In genomic region chr6:36939005-36939404, GRCh38 we compare ENCODE assay signal across 10 cellular contexts. TPM values are rescaled to one million over a fixed set of nuclear protein-coding genes. Genes with fewer than 3 reads are reported as not detected.
A peak's percentile ranks its signal among the peaks of the same experiment; 100 is the strongest.
DNase-seq lines count a peak whose midpoint lies in the region; ATAC-seq, FAIRE-seq and TF ChIP-seq lines count a peak whose summit lies in the region.
"Not testable (repeated sequence)": the region's sequence is repeated elsewhere in the genome, so short reads cannot be mapped to it uniquely, and the experiment has no call there.
"Had no signal": no experiment of that assay in that cellular context is flagged by ENCODE, and none has a peak within 500 bp of the region (broad histone marks: within the 10 kb centered on the region; RNA-seq: fewer than 3 reads in every experiment).

No MANE protein-coding gene starts in this region.

- TF ChIP-seq RAD21 in IMR-90 (IDR thresholded peaks at IDR 0.05; ENCODE audit: low read length); K562 (CRISPR knock-in tag; conservative IDR thresholded peaks at IDR 0.05 in 1 of 2, IDR thresholded peaks at IDR 0.05 in 1 of 2): not testable (repeated sequence)

- H3K18ac ChIP-seq in IMR-90 (ENCODE audit: low read depth, low read length), result peak overlapping the region; percentile 75
- H3K18ac ChIP-seq in mesenchymal stem cell (ENCODE audit: low read depth in 1 of 2, low read length in 2 of 2), result not testable (repeated sequence)

- H2BK20ac ChIP-seq in IMR-90 (ENCODE audit: low read depth, low read length), result peak overlapping the region; percentile 50; the same call in 1 of the 2 replicates

- not testable (repeated sequence) for TF ChIP-seq CTCF in IMR-90 (conservative IDR thresholded peaks at IDR 0.05; ENCODE audit: low read depth, low read length); RWPE2 (IDR thresholded peaks at IDR 0.05; ENCODE audit: poor library complexity, severe bottlenecking); K562 (IDR thresholded peaks at IDR 0.05 in 2 of 3, conservative IDR thresholded peaks at IDR 0.05 in 1 of 3; ENCODE audit: insufficient read depth in 2 of 3, low read depth in 1 of 3, low read length in 3 of 3); osteoblast (IDR thresholded peaks at IDR 0.05; ENCODE audit: extremely low read depth, low read depth, low read length)

- ATAC-seq in IMR-90 (ENCODE audit: low read depth), result peak; percentile 31
- not testable (repeated sequence) for ATAC-seq in RWPE2 (ENCODE audit: low read depth); K562

- not testable (repeated sequence) for H3K56ac ChIP-seq in IMR-90 (ENCODE audit: extremely low read depth, insufficient read depth, low read length)

- not testable (repeated sequence) for H3K4me3 ChIP-seq in ACC112 (ENCODE audit: low read depth, low read length); IMR-90 (ENCODE audit: insufficient read depth, low read depth, low read length); RWPE2 (ENCODE audit: severe bottlenecking); K562; mesenchymal stem cell (ENCODE audit: insufficient read depth in 1 of 2, low read depth in 1 of 2, low read length in 2 of 2); osteoblast (ENCODE audit: insufficient read depth, low read length)

- H3K79me2 ChIP-seq in ACC112 (ENCODE audit: control insufficient read depth, insufficient read depth, low read length, unreplicated experiment); K562 (ENCODE audit: control insufficient read depth, insufficient read depth, low read length); osteoblast (ENCODE audit: insufficient read depth, low read length): not testable (repeated sequence)

- POLR2A ChIA-PET in IMR-90 (lab: Charles Lee; ENCODE audit: unreplicated experiment), result not testable (repeated sequence)
- POLR2A ChIA-PET in K562 (lab: Yijun Ruan, JAX), result interaction anchor here (0.6 kb wide), 1 partner anchor 64 kb away, joined by 3 read pairs; no protein-coding TSS in a partner anchor

- H3K9me1 ChIP-seq in IMR-90 (ENCODE audit: insufficient read depth, low read length); K562 (ENCODE audit: control insufficient read depth, insufficient read depth, low read length): not testable (repeated sequence)

- H4K20me1 ChIP-seq in IMR-90 (ENCODE audit: insufficient read depth, low read length); K562 (replicated peaks; ENCODE audit: control insufficient read depth, insufficient read depth, low read length); osteoblast (ENCODE audit: insufficient read depth, low read length): not testable (repeated sequence)

- peaks cover 33% of the 10 kb centered on the region for H3K4me1 ChIP-seq in ACC112 (ENCODE audit: control insufficient read depth, insufficient read depth, low read length, unreplicated experiment)
- not testable (repeated sequence) for H3K4me1 ChIP-seq in IMR-90 (ENCODE audit: control insufficient read depth, insufficient read depth, low read length); K562 (replicated peaks in 1 of 2; ENCODE audit: control insufficient read depth in 2 of 2, insufficient read depth in 2 of 2, low read length in 2 of 2)
- H3K4me1 ChIP-seq in RWPE2 (ENCODE audit: insufficient read depth, poor library complexity, severe bottlenecking), result peaks cover 11% of the 10 kb centered on the region
- H3K4me1 ChIP-seq in mesenchymal stem cell (ENCODE audit: control insufficient read depth, insufficient read depth, low read depth, low read length), result peaks cover 13% of the 10 kb centered on the region
- peaks cover 13% of the 10 kb centered on the region for H3K4me1 ChIP-seq in osteoblast (ENCODE audit: insufficient read depth, low read length)

- not testable (repeated sequence) for H2AFZ ChIP-seq in ACC112 (ENCODE audit: low read length, unreplicated experiment); IMR-90 (replicated peaks; ENCODE audit: low read length, poor library complexity); K562 (ENCODE audit: low read depth, low read length); mesenchymal stem cell (ENCODE audit: low read depth, low read length); osteoblast (ENCODE audit: low read length)

- peak overlapping the region; percentile 62 for H2BK5ac ChIP-seq in IMR-90 (ENCODE audit: low read depth, low read length, poor library complexity, severe bottlenecking)
- not testable (repeated sequence) for H2BK5ac ChIP-seq in mesenchymal stem cell (ENCODE audit: low read depth, low read length, poor library complexity, severe bottlenecking)

- H4K91ac ChIP-seq in IMR-90 (ENCODE audit: insufficient read depth, low read depth, low read length), result peak overlapping the region; percentile 67
- not testable (repeated sequence) for H4K91ac ChIP-seq in mesenchymal stem cell (ENCODE audit: low read length)

- not testable (repeated sequence) for H3K23ac ChIP-seq in IMR-90 (ENCODE audit: low read depth, low read length); mesenchymal stem cell (ENCODE audit: low read length in 2 of 2)

- not testable (repeated sequence) for H3K79me1 ChIP-seq in IMR-90 (ENCODE audit: low read depth in 1 of 2, low read length in 2 of 2); mesenchymal stem cell (replicated peaks; ENCODE audit: low read length, poor library complexity, severe bottlenecking)

- H3K27me3 ChIP-seq in ACC112 (ENCODE audit: insufficient read depth, low read length); IMR-90 (ENCODE audit: control insufficient read depth, insufficient read depth, low read length); RWPE2 (ENCODE audit: insufficient read depth, poor library complexity, severe bottlenecking); mesenchymal stem cell (ENCODE audit: control insufficient read depth in 1 of 2, insufficient read depth in 1 of 2, low read length in 2 of 2); osteoblast (ENCODE audit: insufficient read depth, low read length): not testable (repeated sequence)
- peaks cover 27 to 50% of the 10 kb centered on the region in 2 experiments for H3K27me3 ChIP-seq in K562 (ENCODE audit: control insufficient read depth in 2 of 2, insufficient read depth in 2 of 2, low read length in 2 of 2)

- H4K8ac ChIP-seq in IMR-90 (ENCODE audit: low read depth in 2 of 2, low read length in 2 of 2), result peak overlapping the region; percentile 16 to 60; a peak in 1 of 4 replicates
- not testable (repeated sequence) for H4K8ac ChIP-seq in mesenchymal stem cell (ENCODE audit: low read length)

- intact Hi-C loops in IMR-90 (cut with micrococcal nuclease); K562 (cut with micrococcal nuclease): not testable (repeated sequence)

- not testable (repeated sequence) for H3K36me3 ChIP-seq in ACC112 (ENCODE audit: insufficient read depth, low read length); IMR-90 (ENCODE audit: control insufficient read depth, insufficient read depth, low read length); RWPE2 (ENCODE audit: low read depth); K562 (ENCODE audit: control insufficient read depth, insufficient read depth, low read length); mesenchymal stem cell (ENCODE audit: control insufficient read depth in 1 of 2, insufficient read depth in 2 of 2, low read depth in 1 of 2, low read length in 2 of 2); osteoblast (ENCODE audit: insufficient read depth, low read length)

- peak overlapping the region; percentile 2; the same call in 1 of the 3 replicates for H2BK15ac ChIP-seq in IMR-90 (ENCODE audit: low read depth, low read length)
- H2BK15ac ChIP-seq in mesenchymal stem cell (ENCODE audit: low read depth, poor library complexity, severe bottlenecking), result not testable (repeated sequence)

- H3K4ac ChIP-seq in IMR-90 (ENCODE audit: low read depth, low read length), result peak overlapping the region; percentile 44
- not testable (repeated sequence) for H3K4ac ChIP-seq in mesenchymal stem cell (ENCODE audit: low read depth in 1 of 2, low read length in 2 of 2)

- BruUV-seq in IMR-90 (replicated peaks; lab: Mats Ljungman, UMichigan); K562 (replicated peaks; lab: Mats Ljungman, UMichigan): not testable (repeated sequence)

- FAIRE-seq in K562 (lab: Jason Lieb, UNC), result not testable (repeated sequence)

- not testable (repeated sequence) for H2BK12ac ChIP-seq in mesenchymal stem cell (ENCODE audit: low read length in 2 of 2)

- WGBS in IMR-90 (ENCODE audit: extremely low coverage in 2 of 2, insufficient read length in 1 of 2), 2 experiments, result 88% methylated on average over 1 of the region's 5 CpGs; no CpG with 5 or more reads in 1 of the 2 experiments
- WGBS in K562 (ENCODE audit: insufficient coverage, low coverage, missing lambda C conversion rate), result 8% methylated on average over 3 of the region's 5 CpGs
- WGBS in mesenchymal stem cell, result 89% methylated on average over 5 of the region's 5 CpGs

- H2AK5ac ChIP-seq in IMR-90 (ENCODE audit: low read depth, low read length) (peak overlapping the region; percentile 71), mesenchymal stem cell (ENCODE audit: low read length, severe bottlenecking) (peak overlapping the region; percentile 7)

- dilution Hi-C loops in IMR-90 (cut with HindIII; ENCODE audit: low sequenced_read_pairs, unreplicated experiment), result not testable (repeated sequence)

- not testable (repeated sequence) for H3K9me3 ChIP-seq in IMR-90 (ENCODE audit: control insufficient read depth, insufficient read depth, low read length); RWPE2 (ENCODE audit: severe bottlenecking); K562 (replicated peaks; ENCODE audit: control insufficient read depth, insufficient read depth, low read depth, low read length); mesenchymal stem cell (ENCODE audit: control insufficient read depth, low read length); osteoblast (ENCODE audit: low read depth, low read length)

- H3K9ac ChIP-seq in IMR-90 (ENCODE audit: low read depth, low read length); K562 (ENCODE audit: insufficient read depth in 1 of 2, low read depth in 2 of 2, low read length in 2 of 2); mesenchymal stem cell (ENCODE audit: low read length): not testable (repeated sequence)

- in situ Hi-C loops in IMR-90 (cut with MboI; ENCODE audit: low sequenced_read_pairs); K562 (cut with MboI): not testable (repeated sequence)

- H3K4me2 ChIP-seq in IMR-90 (ENCODE audit: low read depth, low read length); K562 (ENCODE audit: insufficient read depth, low read length); mesenchymal stem cell (ENCODE audit: low read length, poor library complexity, severe bottlenecking); osteoblast (ENCODE audit: insufficient read depth, low read length): not testable (repeated sequence)

- not testable (repeated sequence) for TF ChIP-seq POLR2A in IMR-90 (IDR thresholded peaks at IDR 0.05; ENCODE audit: low read depth, low read length); K562 (conservative IDR thresholded peaks at IDR 0.05)

- CTCF ChIA-PET in IMR-90 (lab: Yijun Ruan, JAX); K562 (lab: Yijun Ruan, JAX; ENCODE audit: low intra/inter-chr PET ratio): not testable (repeated sequence)

- H3K14ac ChIP-seq in IMR-90 (replicated peaks; ENCODE audit: low read depth, low read length), result 0 out of 2 replicates have a peak overlapping the region, but pooled peaks have one; percentile 20
- H3K14ac ChIP-seq in mesenchymal stem cell (ENCODE audit: low read length in 2 of 2), result not testable (repeated sequence)

- not testable (repeated sequence) for TF ChIP-seq EP300 in K562 (IDR thresholded peaks at IDR 0.05; ENCODE audit: low read length)

- H3K27ac ChIP-seq in ACC112 (ENCODE audit: low read depth, low read length) (peak overlapping the region; percentile 67), IMR-90 (ENCODE audit: insufficient read depth, low read length) (peak overlapping the region; percentile 27; the same call in 1 of the 2 replicates), RWPE2 (ENCODE audit: poor library complexity, severe bottlenecking) (peak overlapping the region; percentile 3), osteoblast (ENCODE audit: low read depth, low read length) (peak overlapping the region; percentile 65)
- H3K27ac ChIP-seq in K562 (ENCODE audit: extremely low read depth, low read depth, low read length); mesenchymal stem cell (ENCODE audit: low read length, poor library complexity, severe bottlenecking): not testable (repeated sequence)

- peak overlapping the region; percentile 69 for H2BK120ac ChIP-seq in IMR-90 (ENCODE audit: low read depth, low read length)
- not testable (repeated sequence) for H2BK120ac ChIP-seq in mesenchymal stem cell (ENCODE audit: low read depth, low read length)

- DNase-seq in IMR-90; RWPE2 (ENCODE audit: low spot score); K562 (ENCODE audit: extremely low read depth in 1 of 4, low spot score in 3 of 4); mesenchymal stem cell; osteoblast (ENCODE audit: insufficient read length, low spot score, missing footprints): not testable (repeated sequence)

- H2AK9ac ChIP-seq in IMR-90 (replicated peaks; ENCODE audit: low read depth, low read length, poor library complexity), result not testable (repeated sequence)

- peak overlapping the region; percentile 79 for H4K5ac ChIP-seq in IMR-90 (ENCODE audit: low read depth, low read length)

RNA-seq across cellular contexts. Expression of gene PI16, which starts 15.5 kb away (rescaled TPM):
- total RNA-seq in IMR-90 (2012; rRNA removed), result under 0.01 TPM in 1 of 2 replicates, not detected in the other
- polyA plus RNA-seq in IMR-90 (2012; rRNA removed), result 0.20 and 0.21 TPM in 2 replicates
- polyA plus RNA-seq in IMR-90 (2012; cell fraction: cytosol; rRNA removed), result 0.13 and 0.53 TPM in 2 replicates
- polyA plus RNA-seq in IMR-90 (2012; cell fraction: nucleus; rRNA removed; ENCODE audit: low replicate concordance), result 0.28 and 0.29 TPM in 2 replicates
- 0.42 TPM in 1 of 2 replicates, not detected in the other for total RNA-seq in K562 (2011; cell fraction: chromatin; rRNA removed; ENCODE audit: low replicate concordance)
- total RNA-seq in K562 (2011; cell fraction: nucleolus; rRNA removed), result 0.33 TPM in 1 of 2 replicates, not detected in the other
- 0.15 and 0.84 TPM in 2 replicates for total RNA-seq in K562 (2011; cell fraction: nucleoplasm; rRNA removed)
- total RNA-seq in K562 (2014; rRNA removed), result 0.12 and 0.18 TPM in 2 replicates
- total RNA-seq in K562 (2014; rRNA removed; fragmentation: Illumina TruSeq; extraction: Trizol), result not detected in 2 replicates
- total RNA-seq in K562 (2015; rRNA removed; fragmentation: Illumina TruSeq; extraction: Trizol), result not detected in 2 replicates
- total RNA-seq in K562 (2021), result 0.18 TPM in 1 of 2 replicates, not detected in the other
- polyA plus RNA-seq in K562 (2011; rRNA removed), result 0.06 TPM in 1 of 2 replicates, not detected in the other
- not detected in 2 replicates for polyA plus RNA-seq in K562 (2011; cell fraction: cytosol; rRNA removed)
- polyA plus RNA-seq in K562 (2011; cell fraction: nucleus; rRNA removed), result 0.06 and 0.13 TPM in 2 replicates
- 0.10 and 0.64 TPM in 2 replicates for polyA plus RNA-seq in K562 (2012)
- polyA plus RNA-seq in K562 (2014; fragmentation: Illumina TruSeq; extraction: Trizol), result 0.08 TPM in 1 of 2 replicates, not detected in the other
- polyA plus RNA-seq in K562 (2014; fragmentation: Nextera tagmentation; extraction: Ambion mirVana), result not detected
- polyA plus RNA-seq in K562 (2014; rRNA removed), result 0.54 TPM in 1 of 2 replicates, not detected in the other
- not detected in 2 replicates for polyA minus RNA-seq in K562 (2011; rRNA and poly(A)+ RNA removed)
- not detected in 2 replicates for polyA minus RNA-seq in K562 (2011; cell fraction: cytosol; rRNA and poly(A)+ RNA removed)
- polyA minus RNA-seq in K562 (2011; cell fraction: nucleus; rRNA and poly(A)+ RNA removed), result 0.33 TPM in 1 of 2 replicates, not detected in the other
- polyA plus RNA-seq in mesenchymal stem cell (2013, experiment 1 of 2), result not detected
- not detected for polyA plus RNA-seq in mesenchymal stem cell (2013, experiment 2 of 2)
- total RNA-seq in osteoblast, result 1.8 TPM in 2 replicates
- total RNA-seq: GM12878, GM23338, H4, H9 had no signal

RNA-seq across cellular contexts. Expression of gene MTCH1, which starts 47.0 kb away (rescaled TPM):
- total RNA-seq in IMR-90 (2012; rRNA removed) (249 and 263 TPM in 2 replicates), K562 (2014; rRNA removed) (118 and 148 TPM in 2 replicates), K562 (2014; rRNA removed; fragmentation: Illumina TruSeq; extraction: Trizol) (98.3 and 112 TPM in 2 replicates), K562 (2015; rRNA removed; fragmentation: Illumina TruSeq; extraction: Trizol) (114 and 122 TPM in 2 replicates), K562 (2021) (153 and 161 TPM in 2 replicates), osteoblast (183 and 185 TPM in 2 replicates)
- polyA plus RNA-seq in IMR-90 (2012; rRNA removed) (210 and 215 TPM in 2 replicates), K562 (2011; rRNA removed) (135 and 137 TPM in 2 replicates), K562 (2014; fragmentation: Illumina TruSeq; extraction: Trizol) (125 and 128 TPM in 2 replicates), K562 (2014; fragmentation: Nextera tagmentation; extraction: Ambion mirVana) (10 to 100 TPM in 1 of 2 experiments, 1 to 10 TPM in 1; 7.9 to 14.1 TPM), K562 (2014; rRNA removed) (102 and 116 TPM in 2 replicates)
- 227 and 248 TPM in 2 replicates for polyA plus RNA-seq in IMR-90 (2012; cell fraction: cytosol; rRNA removed)
- 253 and 276 TPM in 2 replicates for polyA plus RNA-seq in IMR-90 (2012; cell fraction: nucleus; rRNA removed; ENCODE audit: low replicate concordance)
- 102 and 218 TPM in 2 replicates for total RNA-seq in K562 (2011; cell fraction: chromatin; rRNA removed; ENCODE audit: low replicate concordance)
- 162 and 195 TPM in 2 replicates for total RNA-seq in K562 (2011; cell fraction: nucleolus; rRNA removed)
- 126 and 134 TPM in 2 replicates for total RNA-seq in K562 (2011; cell fraction: nucleoplasm; rRNA removed)
- 156 and 157 TPM in 2 replicates for polyA plus RNA-seq in K562 (2011; cell fraction: cytosol; rRNA removed)
- polyA plus RNA-seq in K562 (2011; cell fraction: nucleus; rRNA removed), result 338 and 345 TPM in 2 replicates
- polyA plus RNA-seq in K562 (2012), result 148 and 189 TPM in 2 replicates
- polyA minus RNA-seq in K562 (2011; rRNA and poly(A)+ RNA removed), result 101 and 125 TPM in 2 replicates
- 65.4 and 66.7 TPM in 2 replicates for polyA minus RNA-seq in K562 (2011; cell fraction: cytosol; rRNA and poly(A)+ RNA removed)
- polyA minus RNA-seq in K562 (2011; cell fraction: nucleus; rRNA and poly(A)+ RNA removed), result 139 and 166 TPM in 2 replicates
- polyA plus RNA-seq in mesenchymal stem cell (2013, experiment 1 of 2), result 154 TPM
- polyA plus RNA-seq in mesenchymal stem cell (2013, experiment 2 of 2), result 157 TPM

RNA-seq across cellular contexts. Expression of gene C6orf89, which starts 53.3 kb away (rescaled TPM):
- 39.2 and 52.3 TPM in 2 replicates for total RNA-seq in IMR-90 (2012; rRNA removed)
- 26.8 and 30.8 TPM in 2 replicates for polyA plus RNA-seq in IMR-90 (2012; rRNA removed)
- polyA plus RNA-seq in IMR-90 (2012; cell fraction: cytosol; rRNA removed), result 11.4 and 11.6 TPM in 2 replicates
- 11.0 and 26.3 TPM in 2 replicates for polyA plus RNA-seq in IMR-90 (2012; cell fraction: nucleus; rRNA removed; ENCODE audit: low replicate concordance)
- total RNA-seq in K562 (2011; cell fraction: chromatin; rRNA removed; ENCODE audit: low replicate concordance), result 94.9 and 122 TPM in 2 replicates
- 56.4 and 60.3 TPM in 2 replicates for total RNA-seq in K562 (2011; cell fraction: nucleolus; rRNA removed)
- 122 and 177 TPM in 2 replicates for total RNA-seq in K562 (2011; cell fraction: nucleoplasm; rRNA removed)
- total RNA-seq in K562 (2014; rRNA removed), result 47.2 and 63.5 TPM in 2 replicates
- 81.6 and 89.0 TPM in 2 replicates for total RNA-seq in K562 (2014; rRNA removed; fragmentation: Illumina TruSeq; extraction: Trizol)
- 56.9 and 58.5 TPM in 2 replicates for total RNA-seq in K562 (2015; rRNA removed; fragmentation: Illumina TruSeq; extraction: Trizol)
- total RNA-seq in K562 (2021), result 74.8 and 80.1 TPM in 2 replicates
- 92.9 and 95.9 TPM in 2 replicates for polyA plus RNA-seq in K562 (2011; rRNA removed)
- polyA plus RNA-seq in K562 (2011; cell fraction: cytosol; rRNA removed), result 47.9 and 60.0 TPM in 2 replicates
- polyA plus RNA-seq in K562 (2011; cell fraction: nucleus; rRNA removed), result 59.9 and 67.0 TPM in 2 replicates
- 71.0 and 74.5 TPM in 2 replicates for polyA plus RNA-seq in K562 (2012)
- polyA plus RNA-seq in K562 (2014; fragmentation: Illumina TruSeq; extraction: Trizol), result 96.1 and 111 TPM in 2 replicates
- polyA plus RNA-seq in K562 (2014; fragmentation: Nextera tagmentation; extraction: Ambion mirVana), result 10 to 100 TPM; 35.2 to 41.9 TPM
- polyA plus RNA-seq in K562 (2014; rRNA removed), result 46.7 and 67.6 TPM in 2 replicates
- polyA minus RNA-seq in K562 (2011; rRNA and poly(A)+ RNA removed), result 51.7 and 54.4 TPM in 2 replicates
- 23.9 and 29.3 TPM in 2 replicates for polyA minus RNA-seq in K562 (2011; cell fraction: cytosol; rRNA and poly(A)+ RNA removed)
- polyA minus RNA-seq in K562 (2011; cell fraction: nucleus; rRNA and poly(A)+ RNA removed), result 9.6 and 22.3 TPM in 2 replicates
- 42.2 TPM for polyA plus RNA-seq in mesenchymal stem cell (2013, experiment 1 of 2)
- 44.0 TPM for polyA plus RNA-seq in mesenchymal stem cell (2013, experiment 2 of 2)
- total RNA-seq in osteoblast, result 59.0 and 60.1 TPM in 2 replicates
